1 cellular context compared by ENCODE assay signal in the genomic region with DNA sequence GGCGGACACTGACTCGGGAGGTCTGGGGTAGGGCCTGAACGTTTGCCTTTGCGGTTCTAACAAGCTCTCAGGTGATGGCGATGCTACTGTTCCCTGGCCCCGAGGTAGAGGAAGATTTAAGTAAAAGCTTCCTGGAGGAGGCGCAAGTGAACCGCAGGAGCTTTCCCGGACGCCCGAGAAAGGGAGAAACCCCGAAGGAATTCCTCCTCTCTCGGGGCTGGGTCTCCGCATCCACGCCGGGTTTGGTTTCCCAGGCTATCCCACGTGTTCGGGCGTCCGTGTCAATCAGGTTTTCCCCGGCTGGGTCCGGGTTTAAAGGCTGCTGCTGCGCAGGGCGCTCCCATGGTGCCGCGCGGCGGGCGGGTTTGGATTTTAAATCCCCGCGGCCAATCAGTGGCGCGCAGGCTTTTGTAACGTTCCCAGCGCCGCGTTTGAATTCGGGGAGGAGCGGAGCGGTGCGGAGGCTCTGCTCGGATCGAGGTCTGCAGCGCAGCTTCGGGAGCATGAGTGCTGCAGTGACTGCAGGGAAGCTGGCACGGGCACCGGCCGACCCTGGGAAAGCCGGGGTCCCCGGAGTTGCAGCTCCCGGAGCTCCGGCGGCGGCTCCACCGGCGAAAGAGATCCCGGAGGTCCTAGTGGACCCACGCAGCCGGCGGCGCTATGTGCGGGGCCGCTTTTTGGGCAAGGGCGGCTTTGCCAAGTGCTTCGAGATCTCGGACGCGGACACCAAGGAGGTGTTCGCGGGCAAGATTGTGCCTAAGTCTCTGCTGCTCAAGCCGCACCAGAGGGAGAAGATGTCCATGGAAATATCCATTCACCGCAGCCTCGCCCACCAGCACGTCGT.
TF ChIP-seq lines count a peak whose summit lies in the region.

A gene (plus strand): TSS at position 460 of the 844 bp plus-strand sequence. CDS start 44 bp downstream, at position 504.

TF ChIP-seq in WTC11, 78 proteins besides CTCF, POLR2A, EP300 and RAD21 (continued from another document):
- no peak for TF ChIP-seq EMX1 (CRISPR knock-in tag; IDR thresholded peaks at IDR 0.05)
